In genomic region chrX:17736478-17736855, GRCh38 we compare ENCODE assay signal across 1 cellular context.
TF ChIP-seq lines count a peak whose summit lies in the region.

No MANE protein-coding gene starts in this region.

TF ChIP-seq in IMR-90, 13 proteins besides CTCF, POLR2A, EP300 and RAD21 (continued from another document):
- TF ChIP-seq ELK1 (IDR thresholded peaks at IDR 0.05; ENCODE audit: borderline replicate concordance, low read depth, low read length) (no peak), SMC3 (IDR thresholded peaks at IDR 0.05; ENCODE audit: low read depth, low read length) (no peak), CHD1 (IDR thresholded peaks at IDR 0.05; ENCODE audit: low read depth, low read length) (no peak)
